9 cellular contexts compared by ENCODE assay signal in the genomic region with DNA sequence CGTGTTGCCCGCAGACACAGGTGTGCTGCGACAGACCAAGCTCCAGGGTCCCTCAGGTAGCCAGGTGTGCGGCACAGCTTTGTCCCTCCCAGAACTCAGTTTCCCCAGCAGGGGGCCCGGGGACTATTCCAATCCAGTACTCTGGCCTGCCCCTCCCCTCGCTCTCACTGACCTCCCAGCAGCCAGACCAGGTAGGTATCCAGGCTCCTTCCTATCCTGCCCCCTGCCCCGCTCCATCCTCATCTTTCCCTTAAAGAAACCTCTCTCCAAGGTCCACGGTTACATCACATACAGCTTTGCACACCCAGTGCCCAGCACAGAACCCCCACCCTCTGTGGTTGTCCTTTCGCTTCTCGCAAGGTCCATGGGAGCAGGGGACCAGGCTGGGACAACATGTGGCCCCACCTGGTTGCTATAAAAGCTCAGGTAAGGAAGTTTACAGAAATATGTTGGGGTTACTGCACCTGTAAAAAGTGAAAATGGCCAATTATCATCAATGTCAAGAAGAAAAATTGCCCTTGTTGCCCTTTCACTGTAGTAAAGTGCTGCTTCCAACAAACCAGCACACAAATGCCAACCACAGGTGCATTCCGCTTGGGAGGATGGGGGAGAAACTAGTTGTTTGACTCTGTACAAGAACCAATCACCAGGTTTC. TPM values are rescaled to one million over a fixed set of nuclear protein-coding genes. Genes with fewer than 3 reads are reported as not detected.
DNase-seq lines count a peak whose midpoint lies in the region; ATAC-seq and TF ChIP-seq lines count a peak whose summit lies in the region.
"Had no signal": no experiment of that assay in that cellular context is flagged by ENCODE, and none has a peak within 500 bp of the region (broad histone marks: within the 10 kb centered on the region; RNA-seq: fewer than 3 reads in every experiment).

No MANE protein-coding gene starts in this region.

- H3K4me3 Mint-ChIP-seq in CD14-positive monocyte = peak overlapping the region; percentile 75 to 88

- peaks cover 24 to 54% (median 24%) of the 10 kb centered on the region in 3 donors for H3K27me3 Mint-ChIP-seq in CD14-positive monocyte (ENCODE audit: low read depth in 3 of 3)

- TF ChIP-seq CTCF in CD14-positive monocyte (IDR thresholded peaks at IDR 0.05) (no peak), GM20000 (IDR thresholded peaks at IDR 0.05; ENCODE audit: extremely low read depth, missing control alignments) (no peak)

- H3K4me1 Mint-ChIP-seq in CD14-positive monocyte = peaks cover 21% of the 10 kb centered on the region

- H3K9me3 Mint-ChIP-seq in CD14-positive monocyte = no peaks in the 10 kb centered on the region

- H3K4me3 ChIP-seq in HAP-1 (peak overlapping the region; percentile 47), adipocyte (ENCODE audit: low read length) (peak overlapping the region; percentile 89), mucosa of rectum (ENCODE audit: low read length in 2 of 2) (peak overlapping the region; percentile 70 to 76)

- no peak for DNase-seq in CD14-positive monocyte (ENCODE audit: low spot score)
- no peak for DNase-seq in HAP-1 (ENCODE audit: low spot score in 2 of 2)
- no peak for DNase-seq in adipocyte (ENCODE audit: low read depth)
- no peak for DNase-seq in NCI-H526 treated with DMSO at 0.1 percent for 48 hours (lab: John Stamatoyannopoulos, UW)
- no peak for DNase-seq in GM20000 (ENCODE audit: low spot score)

- H3K27ac ChIP-seq in mucosa of rectum (ENCODE audit: low read depth in 2 of 2, low read length in 2 of 2) = no peak overlapping the region

- in situ Hi-C loops in HAP-1 (cut with MboI; ENCODE audit: low sequenced_read_pairs) = loop anchor here (5.0 kb wide), 2 partner anchors 248 to 398 kb away; no protein-coding TSS in a partner anchor

- H3K4me1 ChIP-seq in HAP-1 (peaks cover 15% of the 10 kb centered on the region), adipocyte (ENCODE audit: control insufficient read depth, insufficient read depth, low read length) (peaks cover 9% of the 10 kb centered on the region), mucosa of rectum (ENCODE audit: control insufficient read depth in 2 of 2, insufficient read depth in 2 of 2, low read length in 2 of 2) (peaks cover 13 to 14% of the 10 kb centered on the region in 2 donors)

- H3K27me3 ChIP-seq in HAP-1 (ENCODE audit: low read depth) = peaks cover 28% of the 10 kb centered on the region
- no peaks in the 10 kb centered on the region for H3K27me3 ChIP-seq in adipocyte (replicated peaks; ENCODE audit: control insufficient read depth, insufficient read depth, low read length)
- H3K27me3 ChIP-seq in mucosa of rectum (ENCODE audit: control insufficient read depth in 2 of 2, insufficient read depth in 2 of 2, low read length in 2 of 2) = peaks cover 0 to 4% of the 10 kb centered on the region in 2 donors
- H3K27me3 ChIP-seq: adrenal gland had no signal

- no peaks in the 10 kb centered on the region for H3K9me3 ChIP-seq in HAP-1
- no peaks in the 10 kb centered on the region for H3K9me3 ChIP-seq in adipocyte (ENCODE audit: control insufficient read depth, low read length)
- H3K9me3 ChIP-seq in mucosa of rectum (ENCODE audit: control insufficient read depth in 2 of 2, low read length in 2 of 2) = no peaks in the 10 kb centered on the region
- H3K9me3 ChIP-seq: adrenal gland had no signal

- ATAC-seq in GM18870 (IDR thresholded peaks at IDR 0.05; ENCODE audit: unreplicated experiment) (no peak), GM21526 (IDR thresholded peaks at IDR 0.05; ENCODE audit: low FRiP score, unreplicated experiment) (no peak)

- H3K9ac ChIP-seq in adipocyte (ENCODE audit: low read length) (no peak overlapping the region), mucosa of rectum (ENCODE audit: low read depth in 1 of 2, low read length in 2 of 2) (peak overlapping the region in 1 of 2 donors; percentile 3)

- H3K36me3 ChIP-seq in HAP-1 (replicated peaks) (no peaks in the 10 kb centered on the region), adipocyte (ENCODE audit: control insufficient read depth, insufficient read depth, low read length, severe bottlenecking) (no peaks in the 10 kb centered on the region), mucosa of rectum (ENCODE audit: control insufficient read depth in 2 of 2, insufficient read depth in 2 of 2, low read length in 2 of 2) (no peaks in the 10 kb centered on the region)
- H3K36me3 ChIP-seq: adrenal gland had no signal

- H3K36me3 Mint-ChIP-seq in CD14-positive monocyte = no peaks in the 10 kb centered on the region

- intact Hi-C loops in CD14-positive monocyte (cut with micrococcal nuclease) = loop anchor here (2.0 to 10.0 kb wide), 5 partner anchors 64 to 393 kb away; no protein-coding TSS in a partner anchor

- peak overlapping the region in 1 of 7 donors; percentile 18 for H3K27ac Mint-ChIP-seq in CD14-positive monocyte

RNA-seq across cellular contexts. Expression of gene CYP11A1, which starts 7.3 kb away (rescaled TPM):
- not detected for polyA plus RNA-seq in CD14-positive monocyte

RNA-seq across cellular contexts. Expression of gene SEMA7A, which starts 59.0 kb away (rescaled TPM):
- under 1 TPM; 0.04 to 0.15 TPM for polyA plus RNA-seq in CD14-positive monocyte
